20 cellular contexts compared by ENCODE assay signal in the genomic region with DNA sequence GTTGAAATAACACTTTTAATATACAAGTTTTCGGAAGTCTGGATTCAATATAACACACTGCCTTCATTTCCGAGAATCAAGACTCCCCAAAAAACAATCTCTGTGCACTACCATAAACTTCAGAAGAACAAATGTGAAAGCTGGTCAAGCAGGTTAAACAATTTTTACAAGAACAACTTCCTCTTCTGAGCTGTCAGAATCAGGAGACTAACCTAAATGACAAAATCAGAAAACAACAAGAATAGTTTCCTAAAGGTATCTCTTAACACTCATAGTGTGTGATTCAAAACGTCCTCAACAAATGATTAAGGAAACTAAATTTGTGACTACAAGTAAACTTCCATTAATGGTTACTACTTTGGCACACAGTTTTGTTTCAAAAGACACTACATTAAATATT. TPM values are rescaled to one million over a fixed set of nuclear protein-coding genes. Genes with fewer than 3 reads are reported as not detected.
DNase-seq lines count a peak whose midpoint lies in the region; ATAC-seq and TF ChIP-seq lines count a peak whose summit lies in the region.
"Had no signal": no experiment of that assay in that cellular context is flagged by ENCODE, and none has a peak within 500 bp of the region (broad histone marks: within the 10 kb centered on the region; RNA-seq: fewer than 3 reads in every experiment).

No MANE protein-coding gene starts in this region.

- no peak for TF ChIP-seq CTCF in type B pancreatic cell (conservative IDR thresholded peaks at IDR 0.05)
- TF ChIP-seq CTCF in mammary epithelial cell (conservative IDR thresholded peaks at IDR 0.05 in 1 of 2, IDR thresholded peaks at IDR 0.05 in 1 of 2; ENCODE audit: extremely low read depth in 1 of 2, insufficient read depth in 1 of 2, low read depth in 1 of 2, low read length in 2 of 2), result no peak

- H3K79me2 ChIP-seq in mammary epithelial cell (ENCODE audit: insufficient read depth, low read length), result no peaks in the 10 kb centered on the region

- 58% methylated on average over 3 of the region's 3 CpGs for WGBS in mammary epithelial cell (ENCODE audit: low coverage, missing lambda C conversion rate)

- peaks cover 31% of the 10 kb centered on the region for H3K4me1 Mint-ChIP-seq in activated T-cell treated with anti-CD3 and anti-CD28 coated beads, Interleukin-2, amount 50 U/mL, for 72 hours (ENCODE audit: low read depth)
- peaks cover 9% of the 10 kb centered on the region for H3K4me1 Mint-ChIP-seq in type B pancreatic cell (ENCODE audit: unreplicated experiment)

- H3K4me3 ChIP-seq in mammary epithelial cell (replicated peaks in 1 of 3; ENCODE audit: insufficient read depth in 1 of 3, low read depth in 2 of 3, low read length in 3 of 3), result no peak overlapping the region
- H3K4me3 ChIP-seq: A549, adrenal gland, spleen had no signal

- in situ Hi-C loops in mammary epithelial cell (cut with MboI; ENCODE audit: low sequenced_read_pairs in 2 of 2), result no loop called here

- DNase-seq in activated T-cell treated with anti-CD3 and anti-CD28 coated beads, Interleukin-2, amount 50 U/mL, for 72 hours, result no peak
- DNase-seq in activated T-cell treated with anti-CD3 and anti-CD28 coated beads, Interleukin-2, amount 50 U/mL, for 48 hours, result no peak
- DNase-seq in HT-29 (ENCODE audit: low spot score), result peak; percentile 25
- DNase-seq in type B pancreatic cell (ENCODE audit: extremely low spot score, unreplicated experiment), result no peak
- DNase-seq in mammary epithelial cell, result no peak
- DNase-seq: activated T-cell treated with anti-CD3 and anti-CD28 coated beads, Interleukin-2, amount 50 U/mL, for 1 hour; adrenal gland; Caco-2; GF-D8; NCI-H187 treated with DMSO at 0.1 percent for 48 hours; NCI-H69; RPMI8226; spleen; T-helper 1 cell had no signal

- peaks cover 3 to 7% of the 10 kb centered on the region in 2 donors for H3K36me3 Mint-ChIP-seq in activated T-cell treated with anti-CD3 and anti-CD28 coated beads, Interleukin-2, amount 50 U/mL, for 72 hours (ENCODE audit: insufficient read depth in 2 of 2)
- H3K36me3 Mint-ChIP-seq in type B pancreatic cell, result peaks cover 11% of the 10 kb centered on the region

- H3K27me3 ChIP-seq in mammary epithelial cell (ENCODE audit: insufficient read depth, low read length), result no peaks in the 10 kb centered on the region
- H3K27me3 ChIP-seq: adrenal gland, spleen had no signal

- ATAC-seq in activated T-cell treated with anti-CD3 and anti-CD28 coated beads, Interleukin-2, amount 50 U/mL, for 72 hours (replicated peaks in 1 of 2), result peak in 1 of 2 donors; percentile 58
- ATAC-seq in HG02870 (IDR thresholded peaks at IDR 0.05; ENCODE audit: unreplicated experiment) (peak; percentile 68), HG03520 (IDR thresholded peaks at IDR 0.05; ENCODE audit: unreplicated experiment) (no peak), HG03280 (IDR thresholded peaks at IDR 0.05; ENCODE audit: unreplicated experiment) (no peak)
- ATAC-seq: A549 had no signal

- CTCF ChIA-PET in mammary epithelial cell (lab: Charles Lee; ENCODE audit: low non-redundant PET), result no interaction called here

- intact Hi-C loops in mammary epithelial cell (cut with micrococcal nuclease), result loop anchor here (10.0 kb wide), 1 partner anchor 607 kb away; a partner anchor contains a TSS

- H3K27ac ChIP-seq in mammary epithelial cell (ENCODE audit: insufficient read depth, low read depth, low read length), result no peak overlapping the region
- H3K27ac ChIP-seq: A549, adrenal gland, parathyroid adenoma, spleen had no signal

- no peaks in the 10 kb centered on the region for H3K9me3 Mint-ChIP-seq in activated T-cell treated with anti-CD3 and anti-CD28 coated beads, Interleukin-2, amount 50 U/mL, for 72 hours
- H3K9me3 Mint-ChIP-seq in type B pancreatic cell, result no peaks in the 10 kb centered on the region

- no peaks in the 10 kb centered on the region for H3K27me3 Mint-ChIP-seq in activated T-cell treated with anti-CD3 and anti-CD28 coated beads, Interleukin-2, amount 50 U/mL, for 72 hours (ENCODE audit: low read depth)
- H3K27me3 Mint-ChIP-seq in type B pancreatic cell, result no peaks in the 10 kb centered on the region

- H3K9me3 ChIP-seq in mammary epithelial cell (replicated peaks; ENCODE audit: insufficient read depth, low read length), result no peaks in the 10 kb centered on the region
- H3K9me3 ChIP-seq: A549, adrenal gland, Caco-2, spleen had no signal

- peak overlapping the region; percentile 85 for H3K27ac Mint-ChIP-seq in activated T-cell treated with anti-CD3 and anti-CD28 coated beads, Interleukin-2, amount 50 U/mL, for 72 hours
- H3K27ac Mint-ChIP-seq in type B pancreatic cell, result peak overlapping the region; percentile 73

- no peak overlapping the region for H3K4me2 ChIP-seq in mammary epithelial cell (ENCODE audit: insufficient read depth, low read depth, low read length)
- H3K4me2 ChIP-seq: A549 had no signal

- H3K4me1 ChIP-seq in mammary epithelial cell (ENCODE audit: insufficient read depth, low read length), result no peaks in the 10 kb centered on the region
- H3K4me1 ChIP-seq: A549, adrenal gland, Caco-2, parathyroid adenoma had no signal

- dilution Hi-C loops in mammary epithelial cell (cut with HindIII; ENCODE audit: low sequenced_read_pairs), result no loop called here

- H3K36me3 ChIP-seq in mammary epithelial cell (ENCODE audit: insufficient read depth, low read length), result peaks cover 4% of the 10 kb centered on the region

- H2AFZ ChIP-seq in mammary epithelial cell (ENCODE audit: low read depth, low read length), result no peak overlapping the region
- H2AFZ ChIP-seq: parathyroid adenoma had no signal

- no peak overlapping the region for H3K9ac ChIP-seq in mammary epithelial cell (ENCODE audit: insufficient read depth, low read length)
- H3K9ac ChIP-seq: parathyroid adenoma had no signal

- BruUV-seq in mammary epithelial cell (replicated peaks; lab: Mats Ljungman, UMichigan), result no TSS peak

- H3K4me3 Mint-ChIP-seq in activated T-cell treated with anti-CD3 and anti-CD28 coated beads, Interleukin-2, amount 50 U/mL, for 72 hours, result peak overlapping the region in 1 of 2 donors; percentile 26
- H3K4me3 Mint-ChIP-seq in type B pancreatic cell, result peak overlapping the region; percentile 21

- H4K20me1 ChIP-seq in mammary epithelial cell (ENCODE audit: insufficient read depth, low read length), result no peaks in the 10 kb centered on the region

RNA-seq across cellular contexts. Expression of a gene that starts 11.6 kb away (rescaled TPM):
- 10 to 100 TPM; 11.5 to 21.3 TPM for total RNA-seq in activated T-cell treated with anti-CD3 and anti-CD28 coated beads, Interleukin-2, amount 50 U/mL, for 72 hours
- 2.4 and 3.5 TPM in 2 replicates for total RNA-seq in HT-29 (2014; rRNA removed; shearing (Covaris generic))
- total RNA-seq in type B pancreatic cell (ENCODE audit: low replicate concordance), result 15.1 and 18.7 TPM in 2 replicates
- total RNA-seq in mammary epithelial cell, result 10 to 100 TPM in 1 of 2 donors, 1 to 10 TPM in 1; 9.2 to 11.8 TPM
- 2.4 TPM for polyA plus RNA-seq in mammary epithelial cell
- polyA minus RNA-seq in mammary epithelial cell, result 1.7 TPM

RNA-seq across cellular contexts. Expression of a gene that starts 32.1 kb away (rescaled TPM):
- 1 to 10 TPM; 1.3 to 1.6 TPM for total RNA-seq in activated T-cell treated with anti-CD3 and anti-CD28 coated beads, Interleukin-2, amount 50 U/mL, for 72 hours
- total RNA-seq in HT-29 (2014; rRNA removed; shearing (Covaris generic)), result 3.1 TPM in 2 replicates
- total RNA-seq in type B pancreatic cell (ENCODE audit: low replicate concordance) (15.4 and 27.5 TPM in 2 replicates), mammary epithelial cell (10 to 100 TPM; 18.8 to 19.3 TPM)
- polyA plus RNA-seq in mammary epithelial cell, result 14.9 TPM
- 27.4 TPM for polyA minus RNA-seq in mammary epithelial cell

RNA-seq across cellular contexts. Expression of a gene that starts 37.6 kb away (rescaled TPM):
- total RNA-seq in activated T-cell treated with anti-CD3 and anti-CD28 coated beads, Interleukin-2, amount 50 U/mL, for 72 hours, result not detected
- total RNA-seq in HT-29 (2014; rRNA removed; shearing (Covaris generic)), result not detected in 2 replicates
- not detected in 2 replicates for total RNA-seq in type B pancreatic cell (ENCODE audit: low replicate concordance)
- not detected for total RNA-seq in mammary epithelial cell
- not detected for polyA plus RNA-seq in mammary epithelial cell
- not detected for polyA minus RNA-seq in mammary epithelial cell
- total RNA-seq: adrenal gland, Caco-2, H1, spleen had no signal
- polyA plus RNA-seq: A549, adrenal gland, H1, spleen had no signal
